In genomic region chr10:74827694-74828093, GRCh38 we compare ENCODE assay signal across 8 cellular contexts. TPM values are rescaled to one million over a fixed set of nuclear protein-coding genes. Genes with fewer than 3 reads are reported as not detected.
DNase-seq lines count a peak whose midpoint lies in the region; ATAC-seq and TF ChIP-seq lines count a peak whose summit lies in the region.

No MANE protein-coding gene starts in this region.

- H3K9me3 ChIP-seq in neutrophil: no peaks in the 10 kb centered on the region

- no peaks in the 10 kb centered on the region for H3K27me3 ChIP-seq in neutrophil

- H3K27ac Mint-ChIP-seq in CD14-positive monocyte: peak overlapping the region; percentile 43 to 99 (median 94)
- H3K27ac Mint-ChIP-seq in effector memory CD8-positive, alpha-beta T cell: peak overlapping the region; percentile 33 to 95

- peak overlapping the region; percentile 65 for H3K4me3 ChIP-seq in LNCaP clone FGC (ENCODE audit: low read depth, low read length)
- peak overlapping the region; percentile 64 to 100 for H3K4me3 ChIP-seq in neutrophil (ENCODE audit: low read depth in 1 of 2, low read length in 1 of 2)

- H3K4me1 ChIP-seq in neutrophil (ENCODE audit: control insufficient read depth in 1 of 2, insufficient read depth in 1 of 2, low read depth in 1 of 2, low read length in 1 of 2): peaks cover 20 to 23% of the 10 kb centered on the region in 2 experiments

- H3K9me3 Mint-ChIP-seq in CD14-positive monocyte: no peaks in the 10 kb centered on the region
- no peaks in the 10 kb centered on the region for H3K9me3 Mint-ChIP-seq in effector memory CD8-positive, alpha-beta T cell

- peak overlapping the region; percentile 88 to 93 for H3K4me3 Mint-ChIP-seq in CD14-positive monocyte
- H3K4me3 Mint-ChIP-seq in effector memory CD8-positive, alpha-beta T cell: peak overlapping the region; percentile 84 to 92

- H3K27ac ChIP-seq in neutrophil: peak overlapping the region; percentile 99

- H3K4me1 Mint-ChIP-seq in CD14-positive monocyte: peaks cover 42% of the 10 kb centered on the region
- peaks cover 35 to 44% of the 10 kb centered on the region in 2 donors for H3K4me1 Mint-ChIP-seq in effector memory CD8-positive, alpha-beta T cell (ENCODE audit: low read depth in 2 of 2)

- TF ChIP-seq CTCF in CD14-positive monocyte (IDR thresholded peaks at IDR 0.05) (no peak), LNCaP clone FGC (IDR thresholded peaks at IDR 0.05; ENCODE audit: control insufficient read depth, extremely low read depth, insufficient read depth) (no peak), neutrophil (IDR thresholded peaks at IDR 0.05) (no peak)

- H3K27me3 Mint-ChIP-seq in CD14-positive monocyte (ENCODE audit: low read depth in 3 of 3): peaks cover 0 to 4% (median 0%) of the 10 kb centered on the region in 3 donors
- H3K27me3 Mint-ChIP-seq in effector memory CD8-positive, alpha-beta T cell: no peaks in the 10 kb centered on the region

- H3K36me3 Mint-ChIP-seq in CD14-positive monocyte: peaks cover 0 to 5% of the 10 kb centered on the region in 2 donors
- peaks cover 26% of the 10 kb centered on the region for H3K36me3 Mint-ChIP-seq in effector memory CD8-positive, alpha-beta T cell (ENCODE audit: insufficient read depth)

- ATAC-seq in effector memory CD8-positive, alpha-beta T cell (replicated peaks): no peak
- ATAC-seq in GM21528 (IDR thresholded peaks at IDR 0.05; ENCODE audit: low FRiP score, unreplicated experiment) (no peak), GM21529 (IDR thresholded peaks at IDR 0.05; ENCODE audit: unreplicated experiment) (no peak)

- DNase-seq in CD14-positive monocyte (ENCODE audit: low spot score) (no peak), LNCaP clone FGC (ENCODE audit: low read depth) (no peak), NCI-H82 treated with DMSO at 0.1 percent for 48 hours (lab: John Stamatoyannopoulos, UW; ENCODE audit: unreplicated experiment) (no peak), globus pallidus (ENCODE audit: low spot score) (no peak)
- no peak for DNase-seq in effector memory CD8-positive, alpha-beta T cell

- H3K36me3 ChIP-seq in neutrophil: no peaks in the 10 kb centered on the region

- intact Hi-C loops in CD14-positive monocyte (cut with micrococcal nuclease): loop anchor here (10.0 kb wide), 4 partner anchors 67 to 673 kb away; partner anchors contain the start of genes ADK (in 2 of the 2), AP3M1 (in 2 of the 2), COMTD1 (in 1 of the 2) and SAMD8 (in 1 of the 2)

RNA-seq across cellular contexts. Expression of gene KAT6B, which starts 1.3 kb away (rescaled TPM):
- 1 to 10 TPM; 3.3 to 6.2 TPM for polyA plus RNA-seq in CD14-positive monocyte
